Comparison of ENCODE assay signal across 8 cellular contexts in genomic region chr17:68794636-68795503, GRCh38.
DNase-seq lines count a peak whose midpoint lies in the region; ATAC-seq, FAIRE-seq and TF ChIP-seq lines count a peak whose summit lies in the region.

No MANE protein-coding gene starts in this region.

- H3K4me1 Mint-ChIP-seq in brain: peaks cover 32% of the 10 kb centered on the region

- H3K36me3 ChIP-seq in left lung (no peaks in the 10 kb centered on the region), thyroid gland (no peaks in the 10 kb centered on the region)

- peak overlapping the region in 1 of 5 experiments; percentile 2 for H3K4me3 Mint-ChIP-seq in brain

- DNase-seq in DMS 273 treated with DMSO at 0.1 percent for 48 hours (lab: John Stamatoyannopoulos, UW) (peak; percentile 31), LHCN-M2 (ENCODE audit: low read depth) (peak; percentile 55), left lung (no peak), thyroid gland (no peak), RCC 7860 (ENCODE audit: low spot score) (no peak), ureter (ENCODE audit: low spot score) (no peak), DMS153 (lab: John Stamatoyannopoulos, UW) (no peak)

- H3K4me1 ChIP-seq in left lung (peaks cover 13 to 27% of the 10 kb centered on the region in 2 donors), thyroid gland (peaks cover 32 to 38% of the 10 kb centered on the region in 2 donors)

- no peak for FAIRE-seq in RCC 7860 (lab: Jason Lieb, UNC)

- intact Hi-C loops in left lung (cut with DNase I) (no loop called here), thyroid gland (cut with DNase I) (no loop called here)

- H3K27me3 ChIP-seq in left lung (no peaks in the 10 kb centered on the region), thyroid gland (no peaks in the 10 kb centered on the region)

- H3K9me3 Mint-ChIP-seq in brain: peaks cover 0 to 10% (median 5%) of the 10 kb centered on the region in 5 experiments

- peak; percentile 77 for ATAC-seq in left lung

- H3K4me3 ChIP-seq in left lung: no peak overlapping the region
- no peak overlapping the region for H3K4me3 ChIP-seq in thyroid gland (replicated peaks in 1 of 3)

- no peak for TF ChIP-seq POLR2A in thyroid gland (IDR thresholded peaks at IDR 0.05)

- H3K27me3 Mint-ChIP-seq in brain: peaks cover 15% of the 10 kb centered on the region

- H3K27ac ChIP-seq in left lung (peak overlapping the region; percentile 37 to 66), thyroid gland (peak overlapping the region; percentile 10 to 58 (median 39))

- H3K9me3 ChIP-seq in left lung: no peaks in the 10 kb centered on the region
- H3K9me3 ChIP-seq in thyroid gland: no peaks in the 10 kb centered on the region

- peak overlapping the region in 3 of 5 experiments; percentile 64 to 81 (median 81) for H3K27ac Mint-ChIP-seq in brain

- no peaks in the 10 kb centered on the region for H3K36me3 Mint-ChIP-seq in brain

- TF ChIP-seq CTCF in brain (conservative IDR thresholded peaks at IDR 0.05) (peak; percentile 49 to 57), left lung (IDR thresholded peaks at IDR 0.05) (peak; percentile 10 to 27), thyroid gland (IDR thresholded peaks at IDR 0.05) (peak in 2 of 6 experiments; percentile 27 to 29)

- WGBS in thyroid gland, 2 donors: 51 to 58% methylated on average over 6 of the region's 6 CpGs

Comparison
In these comparisons a context has a peak if more than half of its experiments do, and no peak if none do; other contexts are left out.
1. DNase-seq: peak in DMS 273 treated with DMSO at 0.1 percent for 48 hours (single experiment) and LHCN-M2 (single experiment); none in left lung (0 of 2), thyroid gland (0 of 2), RCC 7860 (single experiment), ureter (single experiment) and DMS153 (single experiment).